ENCODE assay signal across 34 cellular contexts in genomic region chr7:121156825-121157224, GRCh38.
"Had no signal": no experiment of that assay in that cellular context is flagged by ENCODE, and none has a peak within 500 bp of the region (broad histone marks: within the 10 kb centered on the region; RNA-seq: fewer than 3 reads in every experiment).

No MANE protein-coding gene starts in this region.

- DNase-seq: activated effector memory CD4-positive, alpha-beta T cell treated with anti-CD3 and anti-CD28 coated beads, Interleukin-2, amount 50 U/mL, for 16 hours; activated effector memory CD4-positive, alpha-beta T cell treated with Interleukin-2 at 50 U/mL for 16 hours; activated gamma-delta T cell; activated gamma-delta T cell treated with Interleukin-2 at 50 U/mL for 16 hours; activated naive CD4-positive, alpha-beta T cell; activated naive CD4-positive, alpha-beta T cell treated with anti-CD3 and anti-CD28 coated beads for 36 hours; activated naive CD4-positive, alpha-beta T cell treated with anti-CD3 and anti-CD28 coated beads, Interleukin-2, amount 10 ng/mL, durations not matched to agents 7 days and 5 days; activated naive CD4-positive, alpha-beta T cell treated with anti-CD3 and anti-CD28 coated beads, Interleukin-2, amount 50 U/mL, for 16 hours; activated naive CD4-positive, alpha-beta T cell treated with Interleukin-2 at 50 U/mL for 16 hours; activated naive CD8-positive, alpha-beta T cell treated with anti-CD3 and anti-CD28 coated beads for 36 hours; activated naive CD8-positive, alpha-beta T cell treated with anti-CD3 and anti-CD28 coated beads, Interleukin-2, amount 10 ng/mL, durations not matched to agents 7 days and 5 days; activated naive CD8-positive, alpha-beta T cell treated with anti-CD3 and anti-CD28 coated beads, Interleukin-2, amount 50 U/mL, for 24 hours; activated T-cell treated with anti-CD3 and anti-CD28 coated beads, Interleukin-2, amount 50 U/mL, for 1 hour; activated T-cell treated with anti-CD3 and anti-CD28 coated beads, Interleukin-2, amount 50 U/mL, for 24 hours; activated T-cell treated with anti-CD3 and anti-CD28 coated beads, Interleukin-2, amount 50 U/mL, for 4 hours; activated T-cell treated with anti-CD3 and anti-CD28 coated beads, Interleukin-2, amount 50 U/mL, for 48 hours; activated T-cell treated with anti-CD3 and anti-CD28 coated beads, Interleukin-2, amount 50 U/mL, for 72 hours; adrenal gland; amniotic stem cell; amygdala; anterior cingulate cortex; aorta; body of pancreas; brain microvascular endothelial cell; caudate nucleus; central memory CD4-positive, alpha-beta T cell; cerebellar nuclear complex had no signal

- H3K27me3 ChIP-seq: adrenal gland, ascending aorta, body of pancreas, brain microvascular endothelial cell, breast epithelium, cardiac muscle cell had no signal

- H3K9me3 ChIP-seq: adrenal gland, ascending aorta, body of pancreas, breast epithelium had no signal

- H3K27ac ChIP-seq: adrenal gland, ascending aorta, body of pancreas, brain microvascular endothelial cell, breast epithelium, cardiac muscle cell had no signal

- ATAC-seq: activated naive CD4-positive, alpha-beta T cell treated with anti-CD3 and anti-CD28 coated beads, Interleukin-2, amount 50 U/mL, for 72 hours; activated naive CD8-positive, alpha-beta T cell treated with anti-CD3 and anti-CD28 coated beads, Interleukin-2, amount 50 U/mL, for 24 hours; activated T-cell treated with anti-CD3 and anti-CD28 coated beads, Interleukin-2, amount 50 U/mL, for 4 hours; activated T-cell treated with anti-CD3 and anti-CD28 coated beads, Interleukin-2, amount 50 U/mL, for 72 hours; activated T-helper 17 cell treated with anti-CD3 and anti-CD28 coated beads, Interleukin-2, amount 50 U/mL, for 72 hours; body of pancreas had no signal

- H3K4me3 ChIP-seq: adrenal gland, ascending aorta, body of pancreas, breast epithelium, cardiac muscle cell had no signal

- FAIRE-seq: astrocyte, bronchial epithelial cell had no signal

- H3K4me1 ChIP-seq: adrenal gland, ascending aorta, breast epithelium had no signal

- H3K36me3 ChIP-seq: adrenal gland, brain microvascular endothelial cell, breast epithelium, cardiac muscle cell had no signal
